1 cellular context compared by ENCODE assay signal in the genomic region with DNA sequence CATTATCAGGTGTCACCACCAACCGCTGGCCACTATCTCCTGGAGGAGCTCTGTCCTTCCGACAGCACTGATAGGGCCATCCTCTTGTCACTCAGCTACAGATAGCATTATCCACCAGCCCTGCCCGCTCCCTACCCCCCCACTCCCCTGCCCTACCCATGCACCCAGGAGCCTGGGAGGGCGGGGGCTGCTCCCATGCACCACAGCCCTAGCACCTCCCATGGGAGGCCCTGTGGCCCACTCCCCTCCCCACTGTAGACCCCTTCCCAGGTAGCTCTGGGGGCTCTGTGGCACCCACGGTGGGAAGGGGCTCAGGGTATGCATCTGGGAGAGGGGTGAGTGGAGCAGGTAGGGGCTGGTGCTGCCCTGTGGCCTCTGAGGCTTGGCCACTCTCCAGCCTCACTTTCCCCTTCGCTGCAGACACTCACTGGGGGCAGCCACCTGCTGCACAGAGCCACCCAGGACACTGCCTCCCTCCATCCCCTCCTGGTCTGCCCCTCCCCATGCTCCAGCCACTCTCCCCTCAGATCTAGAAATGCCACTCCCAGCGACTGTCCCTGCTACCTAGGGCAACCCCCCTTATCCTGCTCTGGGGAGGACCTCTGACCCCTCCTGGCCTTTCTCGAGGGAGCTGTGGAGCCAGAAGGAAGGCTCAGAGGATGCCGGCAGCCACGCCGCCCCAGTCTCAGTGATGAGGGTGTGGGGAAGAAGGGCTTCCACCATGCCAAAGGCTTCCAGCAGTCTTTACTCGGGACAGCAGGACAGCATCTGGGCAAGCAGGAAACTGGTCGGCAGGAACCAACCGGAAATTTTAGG.
TF ChIP-seq lines count a peak whose summit lies in the region.

No MANE protein-coding gene starts in this region.

TF ChIP-seq in H1, 55 proteins besides CTCF, POLR2A, EP300 and RAD21:
- no peak for TF ChIP-seq CEBPB (IDR thresholded peaks at IDR 0.05; ENCODE audit: low read depth, low read length)
- TF ChIP-seq EGR1 (IDR thresholded peaks at IDR 0.05; ENCODE audit: borderline replicate concordance, low read depth, low read length), result no peak
- no peak for TF ChIP-seq BRCA1 (IDR thresholded peaks at IDR 0.05; ENCODE audit: low read depth, low read length)
- TF ChIP-seq ATF3 (IDR thresholded peaks at IDR 0.05; ENCODE audit: insufficient read depth, low read depth, low read length), result no peak
- no peak for TF ChIP-seq NANOG (IDR thresholded peaks at IDR 0.05; ENCODE audit: insufficient read depth, low read depth, low read length, poor library complexity, severe bottlenecking)
- no peak for TF ChIP-seq MAFK (IDR thresholded peaks at IDR 0.05; ENCODE audit: low read depth, low read length)
- TF ChIP-seq TAF1 (IDR thresholded peaks at IDR 0.05; ENCODE audit: low read depth, low read length), result no peak
- no peak for TF ChIP-seq SP4 (IDR thresholded peaks at IDR 0.05; ENCODE audit: low read length)
- TF ChIP-seq SRF (IDR thresholded peaks at IDR 0.05; ENCODE audit: low read depth, low read length), result no peak
- TF ChIP-seq TCF12 (IDR thresholded peaks at IDR 0.05; ENCODE audit: low read depth, low read length), result no peak
- no peak for TF ChIP-seq EZH2 (IDR thresholded peaks at IDR 0.05; ENCODE audit: low read depth, low read length, severe bottlenecking)
- TF ChIP-seq CBX5 (IDR thresholded peaks at IDR 0.05; ENCODE audit: low read depth, low read length), result no peak
- TF ChIP-seq, protein P1, sequence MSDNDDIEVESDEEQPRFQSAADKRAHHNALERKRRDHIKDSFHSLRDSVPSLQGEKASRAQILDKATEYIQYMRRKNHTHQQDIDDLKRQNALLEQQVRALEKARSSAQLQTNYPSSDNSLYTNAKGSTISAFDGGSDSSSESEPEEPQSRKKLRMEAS (IDR thresholded peaks at IDR 0.05), result no peak
- TF ChIP-seq ASH2L (IDR thresholded peaks at IDR 0.05; ENCODE audit: low read length), result no peak
- TF ChIP-seq YY1 (IDR thresholded peaks at IDR 0.05; ENCODE audit: low read depth, low read length), result no peak
- no peak for TF ChIP-seq RFX5 (IDR thresholded peaks at IDR 0.05; ENCODE audit: borderline replicate concordance, low read depth, low read length)
- no peak for TF ChIP-seq SIRT6 (IDR thresholded peaks at IDR 0.05; ENCODE audit: low read length)
- no peak for TF ChIP-seq POU5F1 (IDR thresholded peaks at IDR 0.05; ENCODE audit: low read depth, low read length)
